In the genomic region with DNA sequence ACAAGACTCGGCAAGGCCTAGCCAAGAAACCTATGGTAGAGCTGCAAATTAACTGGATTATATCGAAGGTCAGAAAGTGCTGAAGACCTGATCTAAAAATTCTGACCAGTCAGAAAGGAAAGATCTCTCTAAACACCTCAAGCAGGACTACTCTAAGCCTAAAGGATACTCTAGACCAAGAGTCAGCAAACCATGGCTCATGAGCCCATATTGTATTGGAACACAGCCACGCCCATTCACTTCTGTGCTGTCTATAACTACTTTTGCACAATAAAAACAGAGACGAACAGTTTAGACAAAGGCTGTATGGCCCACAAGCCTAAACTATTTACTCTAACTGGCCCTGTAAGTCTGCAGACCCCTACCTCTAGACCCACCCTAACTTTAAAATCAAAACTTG, we compare ENCODE assay signal across 18 cellular contexts.
"Had no signal": no experiment of that assay in that cellular context is flagged by ENCODE, and none has a peak within 500 bp of the region (broad histone marks: within the 10 kb centered on the region; RNA-seq: fewer than 3 reads in every experiment).

No MANE protein-coding gene starts in this region.

- H3K4me3 Mint-ChIP-seq: activated CD4-positive, alpha-beta memory T cell treated with anti-CD3 and anti-CD28 coated beads, Interleukin-2, amount 10 ng/mL, durations not matched to agents 7 days and 5 days; activated CD4-positive, alpha-beta T cell treated with anti-CD3 and anti-CD28 coated beads for 36 hours; activated T-cell treated with anti-CD3 and anti-CD28 coated beads, Interleukin-2, amount 50 U/mL, for 4 hours; natural killer cell treated with Interleukin-12 subunit alpha and Interleukin-12 subunit beta and Interleukin-15 and Interleukin-18, amount 100 ng/mL, for 72 hours had no signal

- H3K27me3 Mint-ChIP-seq: activated CD4-positive, alpha-beta memory T cell treated with anti-CD3 and anti-CD28 coated beads, Interleukin-2, amount 10 ng/mL, durations not matched to agents 7 days and 5 days; activated CD4-positive, alpha-beta T cell treated with anti-CD3 and anti-CD28 coated beads for 36 hours; natural killer cell treated with Interleukin-12 subunit alpha and Interleukin-12 subunit beta and Interleukin-15 and Interleukin-18, amount 100 ng/mL, for 72 hours had no signal

- H3K27ac Mint-ChIP-seq: activated CD4-positive, alpha-beta memory T cell treated with anti-CD3 and anti-CD28 coated beads, Interleukin-2, amount 10 ng/mL, durations not matched to agents 7 days and 5 days; activated CD4-positive, alpha-beta T cell treated with anti-CD3 and anti-CD28 coated beads for 36 hours had no signal

- H3K27ac ChIP-seq: colonic mucosa, esophagus muscularis mucosa, skin epidermis, transverse colon, WERI-Rb-1 had no signal

- H3K9me3 Mint-ChIP-seq: natural killer cell treated with Interleukin-12 subunit alpha and Interleukin-12 subunit beta and Interleukin-15 and Interleukin-18, amount 100 ng/mL, for 72 hours had no signal

- DNase-seq: activated CD4-positive, alpha-beta memory T cell treated with anti-CD3 and anti-CD28 coated beads, Interleukin-2, amount 10 ng/mL, durations not matched to agents 7 days and 5 days; activated CD4-positive, alpha-beta T cell treated with anti-CD3 and anti-CD28 coated beads for 36 hours; activated effector memory CD4-positive, alpha-beta T cell treated with Interleukin-2 at 50 U/mL for 16 hours; activated naive CD4-positive, alpha-beta T cell treated with anti-CD3 and anti-CD28 coated beads, Interleukin-2, amount 50 U/mL, for 16 hours; activated T-cell treated with anti-CD3 and anti-CD28 coated beads, Interleukin-2, amount 50 U/mL, for 4 hours; caudate nucleus; colonic mucosa; hypothalamus; mesenchymal stem cell; occipital lobe; stimulated activated CD4-positive, alpha-beta T cell treated with anti-CD3 and anti-CD28 coated beads, Interleukin-4, amount 100 ng/mL, for 4 hours; stimulated activated CD8-positive, alpha-beta memory T cell treated with anti-CD3 and anti-CD28 coated beads, Interleukin-4, amount 100 ng/mL, for 48 hours; stimulated activated naive CD4-positive, alpha-beta T cell treated with Interleukin-2 at 50 U/mL for 16 hours; transverse colon; WERI-Rb-1 had no signal

- ATAC-seq: activated CD4-positive, alpha-beta T cell treated with anti-CD3 and anti-CD28 coated beads for 36 hours; activated T-cell treated with anti-CD3 and anti-CD28 coated beads, Interleukin-2, amount 50 U/mL, for 4 hours; natural killer cell treated with Interleukin-12 subunit alpha and Interleukin-12 subunit beta and Interleukin-15 and Interleukin-18, amount 100 ng/mL, for 72 hours had no signal

- H3K4me1 ChIP-seq: colonic mucosa had no signal

- H3K36me3 ChIP-seq: colonic mucosa, esophagus muscularis mucosa, transverse colon had no signal

- H3K4me3 ChIP-seq: colonic mucosa, esophagus muscularis mucosa, skin epidermis, transverse colon had no signal

- H3K27me3 ChIP-seq: colonic mucosa, esophagus muscularis mucosa, transverse colon had no signal

- H3K9me3 ChIP-seq: colonic mucosa, esophagus muscularis mucosa, transverse colon had no signal
